ENCODE assay signal across 8 cellular contexts in the genomic region with DNA sequence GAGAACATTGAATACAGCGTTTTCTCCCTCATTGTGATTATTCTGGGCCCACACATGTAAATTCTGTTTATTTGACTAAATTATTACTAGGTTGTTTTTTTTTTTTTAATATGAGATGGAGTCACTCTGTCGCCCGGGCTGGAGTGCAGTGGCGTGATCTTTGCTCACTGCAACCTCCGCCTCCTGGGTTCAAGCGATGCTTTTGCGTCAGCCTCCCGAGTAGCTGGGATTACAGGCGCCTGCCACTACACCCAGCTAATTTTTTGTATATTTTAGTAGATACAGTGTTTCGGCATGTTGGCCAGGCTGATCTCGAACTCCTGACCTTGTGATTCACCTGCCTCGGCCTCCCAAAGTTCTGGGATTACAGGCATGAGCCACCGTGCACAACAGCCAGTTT. TPM values are rescaled to one million over a fixed set of nuclear protein-coding genes. Genes with fewer than 3 reads are reported as not detected.
DNase-seq lines count a peak whose midpoint lies in the region; ATAC-seq and TF ChIP-seq lines count a peak whose summit lies in the region.
"Not testable (repeated sequence)": the region's sequence is repeated elsewhere in the genome, so short reads cannot be mapped to it uniquely, and the experiment has no call there.

No MANE protein-coding gene starts in this region.

- POLR2A ChIA-PET in CD4-positive, alpha-beta memory T cell (lab: Charles Lee; ENCODE audit: partially characterized antibody) = not testable (repeated sequence)

- H3K27ac ChIP-seq in CD4-positive, alpha-beta memory T cell (ENCODE audit: low read depth, low read length) = not testable (repeated sequence)
- H3K27ac ChIP-seq in SK-N-MC = peak overlapping the region; percentile 98
- peak overlapping the region; percentile 34 for H3K27ac ChIP-seq in mammary epithelial cell (ENCODE audit: insufficient read depth, low read depth, low read length)
- peak overlapping the region in 11 of 12 donors; percentile 3 to 68 (median 56) for H3K27ac ChIP-seq in heart left ventricle
- H3K27ac ChIP-seq in muscle layer of duodenum (ENCODE audit: low read length) = peak overlapping the region; percentile 39
- peak overlapping the region; percentile 30 to 91 (median 70) for H3K27ac ChIP-seq in gastrocnemius medialis
- peak overlapping the region; percentile 44 for H3K27ac ChIP-seq in upper lobe of right lung

- H3K9me3 Mint-ChIP-seq in CD4-positive, alpha-beta memory T cell; activated T-helper 2 cell treated with anti-CD3 and anti-CD28 coated beads, Interferon-gamma antibody, Interleukin-2, Interleukin-4, amounts not matched to agents 10 μg/mL and 5 μg/mL and 100 μg/mL, durations not matched to agents 14 hours and 24 hours and 36 hours: not testable (repeated sequence)

- H3K9me3 ChIP-seq in CD4-positive, alpha-beta memory T cell (ENCODE audit: control insufficient read depth in 1 of 2, low read length in 2 of 2); SK-N-MC (ENCODE audit: low read depth, low read length); mammary epithelial cell (replicated peaks; ENCODE audit: insufficient read depth, low read length); heart left ventricle; muscle layer of duodenum (ENCODE audit: control insufficient read depth in 1 of 2, low read length in 2 of 2); gastrocnemius medialis; upper lobe of right lung: not testable (repeated sequence)

- not testable (repeated sequence) for H3K27me3 ChIP-seq in CD4-positive, alpha-beta memory T cell (ENCODE audit: insufficient read depth, low read length); mammary epithelial cell (ENCODE audit: insufficient read depth, low read length); heart left ventricle; muscle layer of duodenum (ENCODE audit: low read depth, low read length); gastrocnemius medialis; upper lobe of right lung

- peak overlapping the region in 6 of 7 donors; percentile 73 to 92 (median 88) for H3K27ac Mint-ChIP-seq in CD4-positive, alpha-beta memory T cell
- not testable (repeated sequence) for H3K27ac Mint-ChIP-seq in activated T-helper 2 cell treated with anti-CD3 and anti-CD28 coated beads, Interferon-gamma antibody, Interleukin-2, Interleukin-4, amounts not matched to agents 10 μg/mL and 5 μg/mL and 100 μg/mL, durations not matched to agents 14 hours and 24 hours and 36 hours

- peaks cover 90% of the 10 kb centered on the region for H3K4me1 ChIP-seq in CD4-positive, alpha-beta memory T cell (ENCODE audit: insufficient read depth, low read length)
- peaks cover 27% of the 10 kb centered on the region for H3K4me1 ChIP-seq in mammary epithelial cell (ENCODE audit: insufficient read depth, low read length)
- H3K4me1 ChIP-seq in heart left ventricle = peaks cover 6 to 95% (median 73%) of the 10 kb centered on the region in 12 donors
- H3K4me1 ChIP-seq in muscle layer of duodenum (ENCODE audit: control insufficient read depth in 1 of 2, insufficient read depth in 2 of 2, low read length in 2 of 2) = peaks cover 30 to 48% of the 10 kb centered on the region in 2 donors
- H3K4me1 ChIP-seq in gastrocnemius medialis = peaks cover 82 to 90% of the 10 kb centered on the region in 2 donors
- H3K4me1 ChIP-seq in upper lobe of right lung = peaks cover 51% of the 10 kb centered on the region

- H3K9ac ChIP-seq in SK-N-MC (ENCODE audit: insufficient read length) = peak overlapping the region; percentile 77
- not testable (repeated sequence) for H3K9ac ChIP-seq in mammary epithelial cell (ENCODE audit: insufficient read depth, low read length)

- H4K20me1 ChIP-seq in mammary epithelial cell (ENCODE audit: insufficient read depth, low read length) = not testable (repeated sequence)

- WGBS in mammary epithelial cell (ENCODE audit: low coverage, missing lambda C conversion rate) = 54% methylated on average over 13 of the region's 13 CpGs
- 72 to 76% (median 74%) methylated on average over 13 of the region's 13 CpGs for WGBS in heart left ventricle, 4 donors

- in situ Hi-C loops in mammary epithelial cell (cut with MboI; ENCODE audit: low sequenced_read_pairs in 2 of 2) = loop anchor here in 1 of 2 donors (25.0 kb wide), 1 partner anchor 646 kb away; the partner anchor contains the start of gene RPS19BP1
- in situ Hi-C loops in gastrocnemius medialis (cut with MboI; ENCODE audit: low sequenced_read_pairs in 4 of 4) = not testable (repeated sequence)

- not testable (repeated sequence) for DNase-seq in CD4-positive, alpha-beta memory T cell; SK-N-MC (ENCODE audit: low read depth, low spot score); activated T-helper 2 cell treated with anti-CD3 and anti-CD28 coated beads, Interferon-gamma antibody, Interleukin-2, Interleukin-4, amounts not matched to agents 10 μg/mL and 5 μg/mL and 100 μg/mL, durations not matched to agents 14 hours and 24 hours and 36 hours (ENCODE audit: low spot score); mammary epithelial cell; heart left ventricle; gastrocnemius medialis; upper lobe of right lung

- not testable (repeated sequence) for H3K36me3 ChIP-seq in CD4-positive, alpha-beta memory T cell (ENCODE audit: insufficient read depth, low read length); SK-N-MC (ENCODE audit: insufficient read depth, low read length); mammary epithelial cell (ENCODE audit: insufficient read depth, low read length); heart left ventricle; muscle layer of duodenum (ENCODE audit: control insufficient read depth in 1 of 2, insufficient read depth in 2 of 2, low read length in 2 of 2); gastrocnemius medialis; upper lobe of right lung

- TF ChIP-seq CTCF in mammary epithelial cell (conservative IDR thresholded peaks at IDR 0.05 in 1 of 2, IDR thresholded peaks at IDR 0.05 in 1 of 2; ENCODE audit: extremely low read depth in 1 of 2, insufficient read depth in 1 of 2, low read depth in 1 of 2, low read length in 2 of 2); heart left ventricle (IDR thresholded peaks at IDR 0.05); gastrocnemius medialis (IDR thresholded peaks at IDR 0.05 in 4 of 5, conservative IDR thresholded peaks at IDR 0.05 in 1 of 5); upper lobe of right lung (IDR thresholded peaks at IDR 0.05): not testable (repeated sequence)

- H3K79me2 ChIP-seq in mammary epithelial cell (ENCODE audit: insufficient read depth, low read length) = peaks cover 93% of the 10 kb centered on the region

- H3K4me3 Mint-ChIP-seq in CD4-positive, alpha-beta memory T cell = peak overlapping the region in 7 of 8 donors; percentile 71 to 80 (median 75)
- peak overlapping the region; percentile 18 for H3K4me3 Mint-ChIP-seq in activated T-helper 2 cell treated with anti-CD3 and anti-CD28 coated beads, Interferon-gamma antibody, Interleukin-2, Interleukin-4, amounts not matched to agents 10 μg/mL and 5 μg/mL and 100 μg/mL, durations not matched to agents 14 hours and 24 hours and 36 hours (ENCODE audit: low read depth)

- peak overlapping the region; percentile 82 for H3K4me2 ChIP-seq in mammary epithelial cell (ENCODE audit: insufficient read depth, low read depth, low read length)

- CTCF ChIA-PET in CD4-positive, alpha-beta memory T cell (lab: Charles Lee; ENCODE audit: partially characterized antibody); mammary epithelial cell (lab: Charles Lee; ENCODE audit: low non-redundant PET): not testable (repeated sequence)

- dilution Hi-C loops in mammary epithelial cell (cut with HindIII; ENCODE audit: low sequenced_read_pairs) = not testable (repeated sequence)

- not testable (repeated sequence) for TF ChIP-seq POLR2A in heart left ventricle (IDR thresholded peaks at IDR 0.05); gastrocnemius medialis (IDR thresholded peaks at IDR 0.05)

- intact Hi-C loops in CD4-positive, alpha-beta memory T cell (cut with micrococcal nuclease); activated T-helper 2 cell treated with anti-CD3 and anti-CD28 coated beads, Interferon-gamma antibody, Interleukin-2, Interleukin-4, amounts not matched to agents 10 μg/mL and 5 μg/mL and 100 μg/mL, durations not matched to agents 14 hours and 24 hours and 36 hours (cut with micrococcal nuclease); mammary epithelial cell (cut with micrococcal nuclease); gastrocnemius medialis (cut with DNase I; ENCODE audit: low total_unique reads); upper lobe of right lung (cut with DNase I): not testable (repeated sequence)
- intact Hi-C loops in heart left ventricle (cut with DNase I) = loop anchor here in 4 of 10 donors (5.0 to 10.0 kb wide), 4 partner anchors 39 to 164 kb away; partner anchors contain the start of gene ADSL (in 1 of the 4)

- BruUV-seq in mammary epithelial cell (replicated peaks; lab: Mats Ljungman, UMichigan) = not testable (repeated sequence)

- peak overlapping the region; percentile 64 for H2AFZ ChIP-seq in mammary epithelial cell (ENCODE audit: low read depth, low read length)

- H3K36me3 Mint-ChIP-seq in CD4-positive, alpha-beta memory T cell = peaks cover 9 to 14% of the 10 kb centered on the region in 2 donors
- peaks cover 18% of the 10 kb centered on the region for H3K36me3 Mint-ChIP-seq in activated T-helper 2 cell treated with anti-CD3 and anti-CD28 coated beads, Interferon-gamma antibody, Interleukin-2, Interleukin-4, amounts not matched to agents 10 μg/mL and 5 μg/mL and 100 μg/mL, durations not matched to agents 14 hours and 24 hours and 36 hours (ENCODE audit: low read depth)

- H3K4me3 ChIP-seq in CD4-positive, alpha-beta memory T cell (ENCODE audit: low read length in 2 of 2); gastrocnemius medialis; upper lobe of right lung: not testable (repeated sequence)
- peak overlapping the region; percentile 79 for H3K4me3 ChIP-seq in SK-N-MC
- H3K4me3 ChIP-seq in mammary epithelial cell (replicated peaks in 1 of 3; ENCODE audit: insufficient read depth in 1 of 3, low read depth in 2 of 3, low read length in 3 of 3) = peak overlapping the region in 1 of 3 experiments; percentile 15
- H3K4me3 ChIP-seq in heart left ventricle = peak overlapping the region in 2 of 12 donors; percentile 10 to 16
- H3K4me3 ChIP-seq in muscle layer of duodenum (ENCODE audit: low read depth in 1 of 2, low read length in 2 of 2) = peak overlapping the region in 1 of 2 donors; percentile 23

- ATAC-seq in heart left ventricle, gastrocnemius medialis, upper lobe of right lung: not testable (repeated sequence)

- peaks cover 60 to 92% (median 75%) of the 10 kb centered on the region in 4 donors for H3K4me1 Mint-ChIP-seq in CD4-positive, alpha-beta memory T cell
- H3K4me1 Mint-ChIP-seq in activated T-helper 2 cell treated with anti-CD3 and anti-CD28 coated beads, Interferon-gamma antibody, Interleukin-2, Interleukin-4, amounts not matched to agents 10 μg/mL and 5 μg/mL and 100 μg/mL, durations not matched to agents 14 hours and 24 hours and 36 hours (ENCODE audit: low read depth) = peaks cover 51% of the 10 kb centered on the region

- H3K27me3 Mint-ChIP-seq in CD4-positive, alpha-beta memory T cell; activated T-helper 2 cell treated with anti-CD3 and anti-CD28 coated beads, Interferon-gamma antibody, Interleukin-2, Interleukin-4, amounts not matched to agents 10 μg/mL and 5 μg/mL and 100 μg/mL, durations not matched to agents 14 hours and 24 hours and 36 hours (ENCODE audit: low read depth): not testable (repeated sequence)

RNA-seq across cellular contexts. Expression of gene TNRC6B, which starts 5.9 kb away (rescaled TPM):
- 100 to 1,000 TPM; 137 to 155 TPM for total RNA-seq in CD4-positive, alpha-beta memory T cell
- polyA plus RNA-seq in CD4-positive, alpha-beta memory T cell = 100 to 1,000 TPM in 1 of 2 donors, 10 to 100 TPM in 1; 27.3 to 109 TPM
- 28.0 and 34.1 TPM in 2 replicates for total RNA-seq in activated T-helper 2 cell treated with anti-CD3 and anti-CD28 coated beads, Interferon-gamma antibody, Interleukin-2, Interleukin-4, amounts not matched to agents 10 μg/mL and 5 μg/mL and 100 μg/mL, durations not matched to agents 14 hours and 24 hours and 36 hours
- total RNA-seq in mammary epithelial cell (10 to 100 TPM; 25.2 to 27.3 TPM), heart left ventricle (10 to 100 TPM; 32.7 to 62.4 (median 41.1) TPM), gastrocnemius medialis (10 to 100 TPM; 31.9 to 76.7 (median 57.0) TPM), upper lobe of right lung (46.4 TPM)
- polyA plus RNA-seq in mammary epithelial cell (7.6 TPM), heart left ventricle (10 to 100 TPM; 13.2 to 18.3 TPM)
- polyA minus RNA-seq in mammary epithelial cell = 52.8 TPM
